28 cellular contexts compared by ENCODE assay signal in the genomic region with DNA sequence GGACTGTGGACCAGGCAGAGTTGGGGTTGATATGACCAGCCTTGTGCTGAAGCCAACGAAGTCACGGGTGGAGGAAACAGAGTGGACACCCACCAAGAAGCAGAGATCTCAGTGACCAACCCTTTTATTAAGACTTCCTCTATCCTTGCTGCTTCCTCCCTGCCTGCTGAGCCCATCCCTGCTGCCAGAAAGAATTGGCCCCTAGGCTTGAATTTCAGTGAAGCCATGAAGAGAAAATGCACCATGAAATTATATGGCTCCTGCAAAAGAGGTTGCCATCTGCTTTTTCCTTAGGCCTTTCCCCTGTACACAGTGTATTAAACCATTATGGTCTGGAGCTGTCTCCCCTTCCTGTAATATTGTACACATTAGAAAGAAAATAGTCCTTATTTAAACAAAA.
"Had no signal": no experiment of that assay in that cellular context is flagged by ENCODE, and none has a peak within 500 bp of the region (broad histone marks: within the 10 kb centered on the region; RNA-seq: fewer than 3 reads in every experiment).

No MANE protein-coding gene starts in this region.

- H3K27me3 ChIP-seq: left lung, pancreas, sigmoid colon, suprapubic skin, tibial artery, upper lobe of right lung had no signal

- FAIRE-seq: islet of Langerhans, kidney, pancreas, small intestine, urothelium cell line had no signal

- H3K4me3 ChIP-seq: left lung, lower lobe of right lung, pancreas, prostate gland, sigmoid colon, spleen, suprapubic skin, thoracic aorta, tibial artery, upper lobe of right lung had no signal

- H3K27ac ChIP-seq: left lung, lower lobe of right lung, pancreas, prostate gland, sigmoid colon, spleen, suprapubic skin, thoracic aorta, tibial artery, upper lobe of right lung had no signal

- H3K36me3 ChIP-seq: left lung, lower lobe of right lung, pancreas, prostate gland, sigmoid colon, spleen, suprapubic skin, thoracic aorta, tibial artery, upper lobe of right lung had no signal

- H3K4me1 ChIP-seq: left lung, lower lobe of right lung, pancreas, prostate gland, sigmoid colon, spleen, suprapubic skin, tibial artery, upper lobe of right lung had no signal

- DNase-seq: hippocampal formation; immature natural killer cell; kidney; left colon; left lung; lower lobe of right lung; mammary epithelial cell; mesenchymal stem cell; naive thymus-derived CD8-positive, alpha-beta T cell; nucleus accumbens; pancreas; posterior cingulate gyrus; retina; right cardiac atrium; sigmoid colon; small intestine; spleen; stimulated activated CD4-positive, alpha-beta T cell treated with anti-CD3 and anti-CD28 coated beads, Interleukin-4, amount 100 ng/mL, for 24 hours; stimulated activated naive CD4-positive, alpha-beta T cell; tibial artery; trophoblast cell; upper lobe of right lung had no signal

- ATAC-seq: left colon; left lung; lower lobe of right lung; naive thymus-derived CD8-positive, alpha-beta T cell; pancreas; right cardiac atrium; stimulated activated effector memory CD8-positive, alpha-beta T cell treated with anti-CD3 and anti-CD28 coated beads, Interleukin-12 subunit alpha, Interleukin-12 subunit beta, amount 100 ng/mL, for 72 hours; upper lobe of right lung had no signal

- H3K9me3 ChIP-seq: left lung, lower lobe of right lung, pancreas, prostate gland, sigmoid colon, spleen, suprapubic skin, thoracic aorta, tibial artery, upper lobe of right lung had no signal
